Comparison of ENCODE assay signal across 28 cellular contexts in genomic region chr13:43379738-43380137, GRCh38.
"Had no signal": no experiment of that assay in that cellular context is flagged by ENCODE, and none has a peak within 500 bp of the region (broad histone marks: within the 10 kb centered on the region; RNA-seq: fewer than 3 reads in every experiment).

No MANE protein-coding gene starts in this region.

- H3K9me3 ChIP-seq: suprapubic skin, testis, thoracic aorta, thyroid gland, tibial artery, upper lobe of left lung, upper lobe of right lung, vagina had no signal

- H3K4me3 Mint-ChIP-seq: stimulated activated effector memory CD8-positive, alpha-beta T cell treated with anti-CD3 and anti-CD28 coated beads, Interleukin-12 subunit alpha, Interleukin-12 subunit beta, amount 100 ng/mL, for 72 hours; stimulated activated memory B cell treated with anti-CD40 and anti-IgM and Interleukin-4, amounts not matched to agents 10 μg/mL and 1 μg/mL and 100 μg/mL, for 72 hours; stimulated activated naive B cell treated with anti-CD40 and anti-IgM and Interleukin-4, amounts not matched to agents 10 μg/mL and 1 μg/mL and 100 μg/mL, for 72 hours; stimulated activated naive CD8-positive, alpha-beta T cell treated with anti-CD3 and anti-CD28 coated beads, Interleukin-15, amount 100 ng/mL, for 72 hours; stimulated activated naive CD8-positive, alpha-beta T cell treated with anti-CD3 and anti-CD28 coated beads, Interleukin-15, Interleukin-2, amounts not matched to agents 100 ng/mL and 50 ng/mL, for 24 hours; type B pancreatic cell had no signal

- H3K4me1 Mint-ChIP-seq: stimulated activated effector memory CD8-positive, alpha-beta T cell treated with anti-CD3 and anti-CD28 coated beads, Interleukin-12 subunit alpha, Interleukin-12 subunit beta, amount 100 ng/mL, for 72 hours; stimulated activated memory B cell treated with anti-CD40 and anti-IgM and Interleukin-4, amounts not matched to agents 10 μg/mL and 1 μg/mL and 100 μg/mL, for 72 hours; stimulated activated naive B cell treated with anti-CD40 and anti-IgM and Interleukin-4, amounts not matched to agents 10 μg/mL and 1 μg/mL and 100 μg/mL, for 72 hours; stimulated activated naive CD8-positive, alpha-beta T cell treated with anti-CD3 and anti-CD28 coated beads, Interleukin-15, amount 100 ng/mL, for 72 hours had no signal

- H3K36me3 Mint-ChIP-seq: stimulated activated effector memory CD8-positive, alpha-beta T cell treated with anti-CD3 and anti-CD28 coated beads, Interleukin-12 subunit alpha, Interleukin-12 subunit beta, amount 100 ng/mL, for 72 hours; stimulated activated memory B cell treated with anti-CD40 and anti-IgM and Interleukin-4, amounts not matched to agents 10 μg/mL and 1 μg/mL and 100 μg/mL, for 72 hours had no signal

- H3K27me3 Mint-ChIP-seq: type B pancreatic cell had no signal

- FAIRE-seq: urothelium cell line had no signal

- H3K4me3 ChIP-seq: stomach, suprapubic skin, testis, thoracic aorta, thyroid gland, tibial artery, tibial nerve, transverse colon, upper lobe of left lung, upper lobe of right lung, uterus, vagina had no signal

- H3K4me1 ChIP-seq: suprapubic skin, testis, thyroid gland, tibial artery, tibial nerve, transverse colon, upper lobe of left lung, upper lobe of right lung, uterus, vagina had no signal

- H3K27ac Mint-ChIP-seq: stimulated activated effector memory CD8-positive, alpha-beta T cell treated with anti-CD3 and anti-CD28 coated beads, Interleukin-12 subunit alpha, Interleukin-12 subunit beta, amount 100 ng/mL, for 72 hours; stimulated activated memory B cell treated with anti-CD40 and anti-IgM and Interleukin-4, amounts not matched to agents 10 μg/mL and 1 μg/mL and 100 μg/mL, for 72 hours; stimulated activated naive B cell treated with anti-CD40 and anti-IgM and Interleukin-4, amounts not matched to agents 10 μg/mL and 1 μg/mL and 100 μg/mL, for 72 hours; stimulated activated naive CD8-positive, alpha-beta T cell treated with anti-CD3 and anti-CD28 coated beads, Interleukin-15, amount 100 ng/mL, for 72 hours; stimulated activated naive CD8-positive, alpha-beta T cell treated with anti-CD3 and anti-CD28 coated beads, Interleukin-15, Interleukin-2, amounts not matched to agents 100 ng/mL and 50 ng/mL, for 24 hours; type B pancreatic cell had no signal

- H3K36me3 ChIP-seq: stomach, suprapubic skin, thoracic aorta, thyroid gland, tibial artery, tibial nerve, transverse colon, upper lobe of left lung, upper lobe of right lung, uterus, vagina had no signal

- H3K27ac ChIP-seq: stomach, suprapubic skin, testis, thoracic aorta, thyroid gland, tibial artery, tibial nerve, transverse colon, upper lobe of left lung, upper lobe of right lung, uterus, vagina had no signal

- H3K9me3 Mint-ChIP-seq: type B pancreatic cell had no signal

- DNase-seq: stimulated activated CD4-positive, alpha-beta T cell treated with anti-CD3 and anti-CD28 coated beads, Interleukin-2, amount 100 ng/mL, for 48 hours; stimulated activated CD4-positive, alpha-beta T cell treated with anti-CD3 and anti-CD28 coated beads, Interleukin-4, amount 100 ng/mL, for 24 hours; stimulated activated CD4-positive, alpha-beta T cell treated with anti-CD3 and anti-CD28 coated beads, Interleukin-4, amount 100 ng/mL, for 4 hours; stimulated activated CD8-positive, alpha-beta memory T cell treated with anti-CD3 and anti-CD28 coated beads, Interleukin-4, amount 100 ng/mL, for 48 hours; stimulated activated naive B cell treated with anti-CD40 and anti-IgM and Interleukin-4, amounts not matched to agents 10 μg/mL and 1 μg/mL and 100 μg/mL, for 72 hours; stimulated activated naive CD4-positive, alpha-beta T cell; stimulated activated naive CD4-positive, alpha-beta T cell treated with Interleukin-2 at 50 U/mL for 16 hours; stimulated activated naive CD8-positive, alpha-beta T cell treated with anti-CD3 and anti-CD28 coated beads, Interleukin-15, amount 100 ng/mL, for 72 hours; stimulated activated naive CD8-positive, alpha-beta T cell treated with anti-CD3 and anti-CD28 coated beads, Interleukin-15, Interleukin-2, amounts not matched to agents 100 U/mL and 50 U/mL, for 24 hours; stomach; substantia nigra; testis; thyroid gland; tibial artery; transverse colon; trophoblast cell; upper lobe of left lung; upper lobe of right lung; uterus had no signal

- ATAC-seq: stimulated activated effector memory CD8-positive, alpha-beta T cell treated with anti-CD3 and anti-CD28 coated beads, Interleukin-12 subunit alpha, Interleukin-12 subunit beta, amount 100 ng/mL, for 72 hours; stimulated activated memory B cell treated with anti-CD40 and anti-IgM and Interleukin-4, amounts not matched to agents 10 μg/mL and 1 μg/mL and 100 μg/mL, for 72 hours; stimulated activated naive B cell treated with anti-CD40 and anti-IgM and Interleukin-4, amounts not matched to agents 10 μg/mL and 1 μg/mL and 100 μg/mL, for 72 hours; stimulated activated naive CD8-positive, alpha-beta T cell treated with anti-CD3 and anti-CD28 coated beads, Interleukin-15, amount 100 ng/mL, for 72 hours; stimulated activated naive CD8-positive, alpha-beta T cell treated with anti-CD3 and anti-CD28 coated beads, Interleukin-15, Interleukin-2, amounts not matched to agents 100 U/mL and 50 U/mL, for 24 hours; upper lobe of right lung had no signal
